28 cellular contexts compared by ENCODE assay signal in genomic region chr9:84501587-84501986, GRCh38.
"Had no signal": no experiment of that assay in that cellular context is flagged by ENCODE, and none has a peak within 500 bp of the region (broad histone marks: within the 10 kb centered on the region; RNA-seq: fewer than 3 reads in every experiment).

No MANE protein-coding gene starts in this region.

- H3K27me3 ChIP-seq: adrenal gland, ascending aorta, brain microvascular endothelial cell, esophagus squamous epithelium, stomach, thyroid gland, upper lobe of left lung, vagina had no signal

- H3K4me3 ChIP-seq: adrenal gland, ascending aorta, esophagus squamous epithelium, lower lobe of right lung, mucosa of descending colon, skin epidermis, stomach, thyroid gland, upper lobe of left lung, vagina had no signal

- H3K27ac Mint-ChIP-seq: activated naive CD4-positive, alpha-beta T cell treated with anti-CD3 and anti-CD28 coated beads for 36 hours; activated naive CD8-positive, alpha-beta T cell treated with anti-CD3 and anti-CD28 coated beads for 36 hours; activated T-helper 1 cell treated with anti-CD3 and anti-CD28 coated beads, Interleukin-12 subunit alpha, Interleukin-12 subunit beta, Interleukin-2, Interleukin-4 antibody, amounts not matched to agents 30 ng/mL and 10 ng/mL and 1 ng/mL, durations not matched to agents 14 hours and 24 hours and 36 hours; natural killer cell treated with Interleukin-12 subunit alpha and Interleukin-12 subunit beta and Interleukin-15 and Interleukin-18, amount 100 ng/mL, for 72 hours; stimulated activated naive B cell treated with anti-CD40 and anti-IgM and Interleukin-4, amounts not matched to agents 10 μg/mL and 1 μg/mL and 100 μg/mL, for 72 hours had no signal

- H3K9me3 ChIP-seq: adrenal gland, ascending aorta, mucosa of descending colon, thyroid gland, vagina had no signal

- DNase-seq: activated CD4-positive, alpha-beta T cell treated with anti-CD3 and anti-CD28 coated beads for 48 hours; activated CD4-positive, alpha-beta T cell treated with anti-CD3 and anti-CD28 coated beads, Interleukin-2, amount 50 U/mL, for 48 hours; activated CD8-positive, alpha-beta memory T cell treated with anti-CD3 and anti-CD28 coated beads, Interleukin-2, amount 50 U/mL, for 4 hours; activated effector memory CD4-positive, alpha-beta T cell treated with anti-CD3 and anti-CD28 coated beads, Interleukin-2, amount 50 U/mL, for 16 hours; activated naive CD4-positive, alpha-beta T cell treated with anti-CD3 and anti-CD28 coated beads for 36 hours; activated naive CD8-positive, alpha-beta T cell treated with anti-CD3 and anti-CD28 coated beads for 36 hours; activated T-cell treated with anti-CD3 and anti-CD28 coated beads, Interleukin-2, amount 50 U/mL, for 1 hour; brain microvascular endothelial cell; central memory CD4-positive, alpha-beta T cell; esophagus squamous epithelium; islet precursor cell; lower lobe of right lung; mucosa of descending colon; posterior cingulate gyrus; stimulated activated CD4-positive, alpha-beta T cell treated with anti-CD3 and anti-CD28 coated beads, Interleukin-4, amount 100 ng/mL, for 24 hours; stimulated activated naive B cell treated with anti-CD40 and anti-IgM and Interleukin-4, amounts not matched to agents 10 μg/mL and 1 μg/mL and 100 μg/mL, for 72 hours; stomach; thyroid gland; upper lobe of left lung had no signal

- ATAC-seq: activated CD4-positive, CD25-positive, alpha-beta regulatory T cell treated with anti-CD3 and anti-CD28 coated beads, Interleukin-2, amount 50 U/mL, for 24 hours; lower lobe of right lung; mucosa of descending colon; natural killer cell treated with Interleukin-12 subunit alpha and Interleukin-12 subunit beta and Interleukin-15 and Interleukin-18, amount 100 ng/mL, for 72 hours; sciatic nerve; stimulated activated naive B cell treated with anti-CD40 and anti-IgM and Interleukin-4, amounts not matched to agents 10 μg/mL and 1 μg/mL and 100 μg/mL, for 72 hours had no signal

- H3K36me3 ChIP-seq: adrenal gland, ascending aorta, brain microvascular endothelial cell, esophagus squamous epithelium, lower lobe of right lung, stomach, thyroid gland, upper lobe of left lung, vagina had no signal

- H3K4me1 ChIP-seq: adrenal gland, ascending aorta, esophagus squamous epithelium, lower lobe of right lung, stomach, upper lobe of left lung, vagina had no signal

- H3K9me3 Mint-ChIP-seq: activated naive CD4-positive, alpha-beta T cell treated with anti-CD3 and anti-CD28 coated beads for 36 hours; activated naive CD8-positive, alpha-beta T cell treated with anti-CD3 and anti-CD28 coated beads for 36 hours; activated T-helper 1 cell treated with anti-CD3 and anti-CD28 coated beads, Interleukin-12 subunit alpha, Interleukin-12 subunit beta, Interleukin-2, Interleukin-4 antibody, amounts not matched to agents 30 ng/mL and 10 ng/mL and 1 ng/mL, durations not matched to agents 14 hours and 24 hours and 36 hours; natural killer cell treated with Interleukin-12 subunit alpha and Interleukin-12 subunit beta and Interleukin-15 and Interleukin-18, amount 100 ng/mL, for 72 hours had no signal

- H3K36me3 Mint-ChIP-seq: activated naive CD8-positive, alpha-beta T cell treated with anti-CD3 and anti-CD28 coated beads for 36 hours; natural killer cell treated with Interleukin-12 subunit alpha and Interleukin-12 subunit beta and Interleukin-15 and Interleukin-18, amount 100 ng/mL, for 72 hours; stimulated activated naive B cell treated with anti-CD40 and anti-IgM and Interleukin-4, amounts not matched to agents 10 μg/mL and 1 μg/mL and 100 μg/mL, for 72 hours had no signal

- H3K4me3 Mint-ChIP-seq: activated naive CD4-positive, alpha-beta T cell treated with anti-CD3 and anti-CD28 coated beads for 36 hours; activated naive CD8-positive, alpha-beta T cell treated with anti-CD3 and anti-CD28 coated beads for 36 hours; activated T-helper 1 cell treated with anti-CD3 and anti-CD28 coated beads, Interleukin-12 subunit alpha, Interleukin-12 subunit beta, Interleukin-2, Interleukin-4 antibody, amounts not matched to agents 30 ng/mL and 10 ng/mL and 1 ng/mL, durations not matched to agents 14 hours and 24 hours and 36 hours; natural killer cell treated with Interleukin-12 subunit alpha and Interleukin-12 subunit beta and Interleukin-15 and Interleukin-18, amount 100 ng/mL, for 72 hours; stimulated activated naive B cell treated with anti-CD40 and anti-IgM and Interleukin-4, amounts not matched to agents 10 μg/mL and 1 μg/mL and 100 μg/mL, for 72 hours had no signal

- H3K4me1 Mint-ChIP-seq: activated naive CD8-positive, alpha-beta T cell treated with anti-CD3 and anti-CD28 coated beads for 36 hours; stimulated activated naive B cell treated with anti-CD40 and anti-IgM and Interleukin-4, amounts not matched to agents 10 μg/mL and 1 μg/mL and 100 μg/mL, for 72 hours had no signal

- H3K27me3 Mint-ChIP-seq: stimulated activated naive B cell treated with anti-CD40 and anti-IgM and Interleukin-4, amounts not matched to agents 10 μg/mL and 1 μg/mL and 100 μg/mL, for 72 hours had no signal

- H3K27ac ChIP-seq: adrenal gland, ascending aorta, brain microvascular endothelial cell, esophagus squamous epithelium, lower lobe of right lung, stomach, upper lobe of left lung, vagina, VCaP had no signal
